8 cellular contexts compared by ENCODE assay signal in the genomic region with DNA sequence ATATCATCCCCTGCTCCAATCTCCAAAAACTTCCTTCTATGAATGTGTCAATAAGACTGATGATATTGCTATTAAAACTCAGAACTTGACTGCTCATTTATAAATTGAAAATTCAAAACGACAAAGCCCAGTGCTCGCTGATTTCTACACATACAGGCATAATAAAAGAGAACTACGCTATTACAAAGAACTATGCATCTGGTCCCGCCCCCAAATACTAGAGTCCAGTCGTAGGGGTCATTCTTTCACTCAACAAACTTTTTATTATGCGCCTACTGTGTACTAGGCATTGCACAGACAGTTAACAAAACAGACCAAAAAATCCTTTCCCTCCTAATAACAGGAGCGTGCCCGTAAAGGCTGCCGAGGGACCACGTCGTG. TPM values are rescaled to one million over a fixed set of nuclear protein-coding genes. Genes with fewer than 3 reads are reported as not detected.
DNase-seq lines count a peak whose midpoint lies in the region; ATAC-seq and TF ChIP-seq lines count a peak whose summit lies in the region.

No MANE protein-coding gene starts in this region.

- H3K27me3 ChIP-seq in ACC112 (ENCODE audit: insufficient read depth, low read length) (no peaks in the 10 kb centered on the region), neural progenitor cell (peaks cover 15% of the 10 kb centered on the region)
- H3K27me3 ChIP-seq in effector memory CD4-positive, alpha-beta T cell (replicated peaks; ENCODE audit: control insufficient read depth, insufficient read depth, low read length, poor library complexity, severe bottlenecking), result no peaks in the 10 kb centered on the region

- H3K4me3 ChIP-seq in ACC112 (ENCODE audit: low read depth, low read length) (peak overlapping the region; percentile 95), neural progenitor cell (peak overlapping the region; percentile 83)
- H3K4me3 ChIP-seq in effector memory CD4-positive, alpha-beta T cell (ENCODE audit: insufficient read depth, low read depth, low read length, poor library complexity, severe bottlenecking), result peak overlapping the region; percentile 62

- H3K36me3 ChIP-seq in ACC112 (ENCODE audit: insufficient read depth, low read length), result no peaks in the 10 kb centered on the region
- H3K36me3 ChIP-seq in effector memory CD4-positive, alpha-beta T cell (ENCODE audit: control insufficient read depth, insufficient read depth, low read length), result no peaks in the 10 kb centered on the region
- no peaks in the 10 kb centered on the region for H3K36me3 ChIP-seq in neural progenitor cell

- H2AFZ ChIP-seq in ACC112 (ENCODE audit: low read length, unreplicated experiment), result peak overlapping the region; percentile 97
- peak overlapping the region; percentile 95 for H2AFZ ChIP-seq in neural progenitor cell (replicated peaks)

- H3K9me3 Mint-ChIP-seq in neural progenitor cell, result no peaks in the 10 kb centered on the region

- peaks cover 12% of the 10 kb centered on the region for H3F3A ChIP-seq in neural progenitor cell (ENCODE audit: low read depth)

- H3K4me2 ChIP-seq in neural progenitor cell, result peak overlapping the region; percentile 81

- peak overlapping the region; percentile 87 for H3K27ac Mint-ChIP-seq in neural progenitor cell

- H3K27me3 Mint-ChIP-seq in neural progenitor cell (ENCODE audit: insufficient read depth, low read depth), result peaks cover 5% of the 10 kb centered on the region

- no peak for TF ChIP-seq CTCF in neural progenitor cell (IDR thresholded peaks at IDR 0.05)

- H4K20me1 ChIP-seq in neural progenitor cell (ENCODE audit: low read depth), result no peaks in the 10 kb centered on the region

- no peak overlapping the region for H3K9ac ChIP-seq in neural progenitor cell

- H3K4me1 Mint-ChIP-seq in neural progenitor cell, result peaks cover 28% of the 10 kb centered on the region

- H3K4me1 ChIP-seq in ACC112 (ENCODE audit: control insufficient read depth, insufficient read depth, low read length, unreplicated experiment), result peaks cover 8% of the 10 kb centered on the region
- no peaks in the 10 kb centered on the region for H3K4me1 ChIP-seq in effector memory CD4-positive, alpha-beta T cell (ENCODE audit: control insufficient read depth, insufficient read depth, low read length, poor library complexity, severe bottlenecking)
- peaks cover 9% of the 10 kb centered on the region for H3K4me1 ChIP-seq in neural progenitor cell

- H3K9me3 ChIP-seq in effector memory CD4-positive, alpha-beta T cell (ENCODE audit: control insufficient read depth, low read length), result no peaks in the 10 kb centered on the region
- H3K9me3 ChIP-seq in neural progenitor cell (ENCODE audit: low read depth), result no peaks in the 10 kb centered on the region

- ATAC-seq in GM19455 (IDR thresholded peaks at IDR 0.05; ENCODE audit: unreplicated experiment) (peak; percentile 8), HG03342 (IDR thresholded peaks at IDR 0.05; ENCODE audit: unreplicated experiment) (no peak)

- H3K79me2 ChIP-seq in ACC112 (ENCODE audit: control insufficient read depth, insufficient read depth, low read length, unreplicated experiment) (peaks cover 19% of the 10 kb centered on the region), neural progenitor cell (ENCODE audit: low read depth) (peaks cover 35% of the 10 kb centered on the region)

- DNase-seq in NCI-H1105 treated with DMSO at 0.1 percent for 48 hours (lab: John Stamatoyannopoulos, UW) (peak; percentile 27), neural progenitor cell (ENCODE audit: low spot score) (no peak), NCI-H1417 (lab: John Stamatoyannopoulos, UW) (no peak), GM19238 (ENCODE audit: insufficient read length, low spot score) (no peak)
- no peak for DNase-seq in effector memory CD4-positive, alpha-beta T cell

- H3K27ac ChIP-seq in ACC112 (ENCODE audit: low read depth, low read length) (peak overlapping the region; percentile 76), neural progenitor cell (no peak overlapping the region)
- H3K27ac ChIP-seq in effector memory CD4-positive, alpha-beta T cell (ENCODE audit: insufficient read depth, low read length, poor library complexity, severe bottlenecking), result peak overlapping the region; percentile 62

- no peaks in the 10 kb centered on the region for H3K36me3 Mint-ChIP-seq in neural progenitor cell

- peak overlapping the region; percentile 93 for H3K4me3 Mint-ChIP-seq in neural progenitor cell

RNA-seq across cellular contexts. Expression of a gene that starts 1.0 kb away (rescaled TPM):
- 16.8 and 21.9 TPM in 2 replicates for total RNA-seq in neural progenitor cell (ENCODE audit: low replicate concordance)
